ENCODE assay signal across 24 cellular contexts in genomic region chr13:82214341-82214740, GRCh38.
"Had no signal": no experiment of that assay in that cellular context is flagged by ENCODE, and none has a peak within 500 bp of the region (broad histone marks: within the 10 kb centered on the region; RNA-seq: fewer than 3 reads in every experiment).

No MANE protein-coding gene starts in this region.

- DNase-seq: colonic mucosa; cortex of kidney; dermis blood vessel endothelial cell; dorsolateral prefrontal cortex; effector CD4-positive, alpha-beta T cell; effector CD8-positive, alpha-beta T cell; effector memory CD4-positive, alpha-beta T cell; effector memory CD8-positive, alpha-beta T cell; endodermal cell; erythroblast; esophagus squamous epithelium; foreskin fibroblast; foreskin keratinocyte; foreskin melanocyte; gastrocnemius medialis; glutamatergic neuron; head of caudate nucleus; heart left ventricle; heart right ventricle had no signal

- H3K9me3 ChIP-seq: colonic mucosa had no signal

- H3K4me3 ChIP-seq: colonic mucosa, coronary artery, dorsolateral prefrontal cortex, esophagus muscularis mucosa, esophagus squamous epithelium, gastrocnemius medialis, gastroesophageal sphincter, heart left ventricle, heart right ventricle, hepatocyte had no signal

- H3K36me3 ChIP-seq: colonic mucosa, esophagus muscularis mucosa, esophagus squamous epithelium, gastrocnemius medialis, gastroesophageal sphincter, heart left ventricle, heart right ventricle had no signal

- H3K27ac ChIP-seq: colonic mucosa, coronary artery, dorsolateral prefrontal cortex, epithelial cell of prostate, esophagus muscularis mucosa, esophagus squamous epithelium, foreskin keratinocyte, gastrocnemius medialis, gastroesophageal sphincter, heart left ventricle, heart right ventricle, hepatocyte had no signal

- H3K4me1 ChIP-seq: colonic mucosa, esophagus muscularis mucosa, esophagus squamous epithelium, foreskin keratinocyte, gastrocnemius medialis, gastroesophageal sphincter, heart left ventricle, heart right ventricle had no signal
